Comparison of ENCODE assay signal across 27 cellular contexts in genomic region chr6:168601101-168601500, GRCh38.
"Had no signal": no experiment of that assay in that cellular context is flagged by ENCODE, and none has a peak within 500 bp of the region (broad histone marks: within the 10 kb centered on the region; RNA-seq: fewer than 3 reads in every experiment).

No MANE protein-coding gene starts in this region.

- H3K27ac ChIP-seq: breast epithelium, lower lobe of right lung, neutrophil, spleen, suprapubic skin, transverse colon, VCaP had no signal

- H3K36me3 ChIP-seq: breast epithelium, lower lobe of right lung, neutrophil, spleen, suprapubic skin, transverse colon had no signal

- FAIRE-seq: TTC549 had no signal

- H3K27ac Mint-ChIP-seq: activated naive CD4-positive, alpha-beta T cell treated with anti-CD3 and anti-CD28 coated beads, Interleukin-2, amount 10 ng/mL, durations not matched to agents 7 days and 5 days; activated naive CD8-positive, alpha-beta T cell treated with anti-CD3 and anti-CD28 coated beads, Interleukin-2, amount 10 ng/mL, durations not matched to agents 7 days and 5 days; dendritic cell treated with granulocyte-macrophage colony-stimulating factor and Interleukin-4, amounts not matched to agents 40 ng/mL and 50 ng/mL, for 4 days; endodermal cell; natural killer cell treated with Interleukin-12 subunit alpha and Interleukin-12 subunit beta and Interleukin-15 and Interleukin-18, amount 100 ng/mL, for 72 hours; progenitor cell of endocrine pancreas; stimulated activated naive CD8-positive, alpha-beta T cell treated with anti-CD3 and anti-CD28 coated beads, Interleukin-15, Interleukin-2, amounts not matched to agents 100 ng/mL and 50 ng/mL, for 24 hours had no signal

- H3K27me3 Mint-ChIP-seq: activated naive CD4-positive, alpha-beta T cell treated with anti-CD3 and anti-CD28 coated beads, Interleukin-2, amount 10 ng/mL, durations not matched to agents 7 days and 5 days; dendritic cell treated with granulocyte-macrophage colony-stimulating factor and Interleukin-4, amounts not matched to agents 40 ng/mL and 50 ng/mL, for 4 days; natural killer cell treated with Interleukin-12 subunit alpha and Interleukin-12 subunit beta and Interleukin-15 and Interleukin-18, amount 100 ng/mL, for 72 hours; stimulated activated naive CD8-positive, alpha-beta T cell treated with anti-CD3 and anti-CD28 coated beads, Interleukin-15, Interleukin-2, amounts not matched to agents 100 ng/mL and 50 ng/mL, for 24 hours had no signal

- H3K9me3 Mint-ChIP-seq: central memory CD8-positive, alpha-beta T cell; immature natural killer cell; stimulated activated naive CD8-positive, alpha-beta T cell treated with anti-CD3 and anti-CD28 coated beads, Interleukin-15, Interleukin-2, amounts not matched to agents 100 ng/mL and 50 ng/mL, for 24 hours had no signal

- ATAC-seq: esophagus mucosa; left lobe of liver; lower lobe of right lung; natural killer cell treated with Interleukin-12 subunit alpha and Interleukin-12 subunit beta and Interleukin-15 and Interleukin-18, amount 100 ng/mL, for 72 hours had no signal

- H3K27me3 ChIP-seq: breast epithelium, neutrophil, transverse colon had no signal

- H3K9me3 ChIP-seq: breast epithelium, lower lobe of right lung, neutrophil, suprapubic skin, transverse colon had no signal

- H3K4me1 ChIP-seq: breast epithelium, lower lobe of right lung, spleen, suprapubic skin had no signal

- H3K4me3 Mint-ChIP-seq: activated naive CD4-positive, alpha-beta T cell treated with anti-CD3 and anti-CD28 coated beads, Interleukin-2, amount 10 ng/mL, durations not matched to agents 7 days and 5 days; activated naive CD8-positive, alpha-beta T cell treated with anti-CD3 and anti-CD28 coated beads, Interleukin-2, amount 10 ng/mL, durations not matched to agents 7 days and 5 days; central memory CD8-positive, alpha-beta T cell; dendritic cell treated with granulocyte-macrophage colony-stimulating factor and Interleukin-4, amounts not matched to agents 40 ng/mL and 50 ng/mL, for 4 days; endodermal cell; natural killer cell treated with Interleukin-12 subunit alpha and Interleukin-12 subunit beta and Interleukin-15 and Interleukin-18, amount 100 ng/mL, for 72 hours; stimulated activated naive CD8-positive, alpha-beta T cell treated with anti-CD3 and anti-CD28 coated beads, Interleukin-15, Interleukin-2, amounts not matched to agents 100 ng/mL and 50 ng/mL, for 24 hours had no signal

- H3K4me3 ChIP-seq: breast epithelium, lower lobe of right lung, spleen, suprapubic skin, transverse colon had no signal

- H3K4me1 Mint-ChIP-seq: activated naive CD4-positive, alpha-beta T cell treated with anti-CD3 and anti-CD28 coated beads, Interleukin-2, amount 10 ng/mL, durations not matched to agents 7 days and 5 days; activated naive CD8-positive, alpha-beta T cell treated with anti-CD3 and anti-CD28 coated beads, Interleukin-2, amount 10 ng/mL, durations not matched to agents 7 days and 5 days; central memory CD8-positive, alpha-beta T cell; endodermal cell had no signal

- DNase-seq: activated CD4-positive, alpha-beta T cell treated with anti-CD3 and anti-CD28 coated beads for 4 hours; activated CD4-positive, alpha-beta T cell treated with anti-CD3 and anti-CD28 coated beads, Interleukin-2, amount 50 U/mL, for 4 hours; activated effector memory CD4-positive, alpha-beta T cell treated with anti-CD3 and anti-CD28 coated beads, Interleukin-2, amount 50 U/mL, for 16 hours; activated naive CD4-positive, alpha-beta T cell treated with anti-CD3 and anti-CD28 coated beads, Interleukin-2, amount 10 ng/mL, durations not matched to agents 7 days and 5 days; activated naive CD8-positive, alpha-beta T cell treated with anti-CD3 and anti-CD28 coated beads, Interleukin-2, amount 10 ng/mL, durations not matched to agents 7 days and 5 days; activated T-cell treated with anti-CD3 and anti-CD28 coated beads for 4 hours; endodermal cell; foreskin fibroblast; hypothalamus; immature natural killer cell; lower lobe of right lung; mesenchymal stem cell; spleen; T-helper 9 cell; transverse colon had no signal
